ENCODE assay signal across 21 cellular contexts in genomic region chr17:72223816-72224215, GRCh38.
DNase-seq lines count a peak whose midpoint lies in the region; FAIRE-seq and TF ChIP-seq lines count a peak whose summit lies in the region.
"Had no signal": no experiment of that assay in that cellular context is flagged by ENCODE, and none has a peak within 500 bp of the region (broad histone marks: within the 10 kb centered on the region; RNA-seq: fewer than 3 reads in every experiment).

No MANE protein-coding gene starts in this region.

- no peaks in the 10 kb centered on the region for H3K4me1 Mint-ChIP-seq in Calu3 (ENCODE audit: low read depth, unreplicated experiment)
- H3K4me1 Mint-ChIP-seq: CD4-positive, CD25-positive, alpha-beta regulatory T cell; CD8-positive, alpha-beta memory T cell had no signal

- no peak overlapping the region for H2BK15ac ChIP-seq in neuronal stem cell (ENCODE audit: low read length)

- BruUV-seq in Calu3 (replicated peaks; lab: Mats Ljungman, UMichigan): no TSS peak

- H2BK12ac ChIP-seq in neuronal stem cell (ENCODE audit: low read length): peak overlapping the region; percentile 5

- H3K36me3 ChIP-seq in kidney epithelial cell (ENCODE audit: control insufficient read depth, insufficient read depth, low read length) (no peaks in the 10 kb centered on the region), neuronal stem cell (replicated peaks in 1 of 2; ENCODE audit: control insufficient read depth in 2 of 2, insufficient read depth in 2 of 2, low read length in 2 of 2) (no peaks in the 10 kb centered on the region), sigmoid colon (no peaks in the 10 kb centered on the region)
- H3K36me3 ChIP-seq: BE2C had no signal

- no peak overlapping the region for H2BK120ac ChIP-seq in neuronal stem cell (ENCODE audit: low read depth, low read length)

- no peak overlapping the region for H3K23ac ChIP-seq in neuronal stem cell (ENCODE audit: low read depth, low read length, poor library complexity)

- no peaks in the 10 kb centered on the region for H3K9me3 ChIP-seq in neuronal stem cell (replicated peaks in 1 of 2; ENCODE audit: control insufficient read depth in 2 of 2, insufficient read depth in 1 of 2, low read depth in 1 of 2, low read length in 2 of 2)
- no peaks in the 10 kb centered on the region for H3K9me3 ChIP-seq in sigmoid colon
- H3K9me3 ChIP-seq: BE2C had no signal

- intact Hi-C loops in sigmoid colon (cut with DNase I) (no loop called here), Calu3 (cut with micrococcal nuclease; ENCODE audit: unreplicated experiment) (no loop called here)

- no peak overlapping the region for H3K9ac ChIP-seq in neuronal stem cell (ENCODE audit: low read depth, low read length, poor library complexity)

- H4K8ac ChIP-seq in neuronal stem cell (ENCODE audit: low read depth, low read length): no peak overlapping the region

- no peaks in the 10 kb centered on the region for H3K79me1 ChIP-seq in neuronal stem cell (ENCODE audit: low read depth, low read length)

- H3K18ac ChIP-seq in neuronal stem cell (ENCODE audit: low read length): no peak overlapping the region

- H2AFZ ChIP-seq in neuronal stem cell (ENCODE audit: low read length): no peak overlapping the region
- H2AFZ ChIP-seq: GM23338 had no signal

- H4K91ac ChIP-seq in neuronal stem cell (ENCODE audit: low read depth, low read length, poor library complexity): no peak overlapping the region

- no peak for TF ChIP-seq CTCF in kidney epithelial cell (IDR thresholded peaks at IDR 0.05; ENCODE audit: insufficient read depth, low read length, poor library complexity, severe bottlenecking)
- no peak for TF ChIP-seq CTCF in sigmoid colon (IDR thresholded peaks at IDR 0.05)
- no peak for TF ChIP-seq CTCF in Calu3 (IDR thresholded peaks at IDR 0.05; ENCODE audit: unreplicated experiment)

- peaks cover 2 to 18% of the 10 kb centered on the region in 2 donors for H3K4me1 ChIP-seq in neuronal stem cell (ENCODE audit: control insufficient read depth in 2 of 2, insufficient read depth in 1 of 2, low read depth in 1 of 2, low read length in 2 of 2)
- peaks cover 0 to 7% (median 4%) of the 10 kb centered on the region in 4 donors for H3K4me1 ChIP-seq in sigmoid colon
- H3K4me1 ChIP-seq: BE2C had no signal

- FAIRE-seq in RCC 7860 (lab: Jason Lieb, UNC): peak; percentile 83
- FAIRE-seq: GM12892, GM18507 had no signal

- H3K27ac Mint-ChIP-seq in Calu3 (ENCODE audit: unreplicated experiment): no peak overlapping the region
- H3K27ac Mint-ChIP-seq: CD4-positive, CD25-positive, alpha-beta regulatory T cell; CD8-positive, alpha-beta memory T cell; GM23338; HFFc6 had no signal

- no CpG with 5 or more reads among the region's 10 CpGs for WGBS in neuronal stem cell (ENCODE audit: extremely low coverage in 2 of 2, insufficient read length in 2 of 2, insufficient replicate concordance in 1 of 2), 2 donors
- 94 to 97% methylated on average over 10 of the region's 10 CpGs for WGBS in sigmoid colon, 2 donors

- H3K27me3 ChIP-seq in kidney epithelial cell (ENCODE audit: control insufficient read depth, insufficient read depth, low read length) (peaks cover 19% of the 10 kb centered on the region), neuronal stem cell (ENCODE audit: control insufficient read depth in 3 of 3, insufficient read depth in 3 of 3, low read depth in 1 of 3, low read length in 3 of 3) (peaks cover 0 to 24% (median 0%) of the 10 kb centered on the region in 3 experiments), sigmoid colon (peaks cover 0 to 22% (median 19%) of the 10 kb centered on the region in 3 donors)
- H3K27me3 ChIP-seq: BE2C had no signal

- H3K4me2 ChIP-seq in neuronal stem cell (ENCODE audit: insufficient read depth, low read length, poor library complexity, severe bottlenecking): no peak overlapping the region

- TF ChIP-seq POLR2A in sigmoid colon (IDR thresholded peaks at IDR 0.05): no peak

- peak overlapping the region; percentile 10 for H2AK5ac ChIP-seq in neuronal stem cell (ENCODE audit: low read depth, low read length)

- CTCF ChIA-PET in Calu3 (lab: Charles Lee): no interaction called here

- DNase-seq in HK-2 (ENCODE audit: unreplicated experiment) (peak; percentile 42), RCC 7860 (ENCODE audit: low spot score) (peak; percentile 65), kidney epithelial cell (ENCODE audit: low read depth) (peak; percentile 41), neuronal stem cell (ENCODE audit: low spot score) (no peak), sigmoid colon (no peak), Calu3 (no peak), HPDE6-E6E7 (ENCODE audit: extremely low spot score) (no peak)
- DNase-seq in stimulated activated CD4-positive, alpha-beta T cell treated with anti-CD3 and anti-CD28 coated beads, Interleukin-4, amount 100 ng/mL, for 1 hour: no peak
- DNase-seq: BE2C; C1 segment of cervical spinal cord; CD4-positive, CD25-positive, alpha-beta regulatory T cell; CD8-positive, alpha-beta memory T cell; COR-L47; DMS153; DMS79; GDM1; H7; HFFc6 had no signal

- H3K36me3 Mint-ChIP-seq in Calu3 (ENCODE audit: insufficient read depth, unreplicated experiment): no peaks in the 10 kb centered on the region
- H3K36me3 Mint-ChIP-seq: CD4-positive, CD25-positive, alpha-beta regulatory T cell; CD8-positive, alpha-beta memory T cell had no signal

- H2BK5ac ChIP-seq in neuronal stem cell (ENCODE audit: low read length): no peak overlapping the region

- H3K4me3 ChIP-seq in kidney epithelial cell (ENCODE audit: low read depth, low read length) (no peak overlapping the region), neuronal stem cell (ENCODE audit: low read length in 2 of 2) (no peak overlapping the region), sigmoid colon (no peak overlapping the region)
- H3K4me3 ChIP-seq: GM23338 had no signal

- H3K27ac ChIP-seq in neuronal stem cell (replicated peaks; ENCODE audit: low read length): no peak overlapping the region
- H3K27ac ChIP-seq in sigmoid colon: no peak overlapping the region

- H3K4ac ChIP-seq in neuronal stem cell (ENCODE audit: low read length): no peak overlapping the region

- H3K14ac ChIP-seq in neuronal stem cell (ENCODE audit: low read length): no peak overlapping the region

- no peaks in the 10 kb centered on the region for H3K27me3 Mint-ChIP-seq in Calu3 (ENCODE audit: unreplicated experiment)

- TF ChIP-seq EP300 in sigmoid colon (IDR thresholded peaks at IDR 0.05): no peak

- H3K9me3 Mint-ChIP-seq in Calu3 (ENCODE audit: low read depth, unreplicated experiment): peaks cover 3% of the 10 kb centered on the region
- H3K9me3 Mint-ChIP-seq: GM23338, HFFc6 had no signal

- H3K4me3 Mint-ChIP-seq in Calu3 (ENCODE audit: low read depth, unreplicated experiment): no peak overlapping the region
- H3K4me3 Mint-ChIP-seq: CD4-positive, CD25-positive, alpha-beta regulatory T cell; CD8-positive, alpha-beta memory T cell; GM23338; HFFc6 had no signal

Comparison
In these comparisons a context has a peak if more than half of its experiments do, and no peak if none do; other contexts are left out.
1. DNase-seq: peak in HK-2 (single experiment), RCC 7860 (single experiment) and kidney epithelial cell (single experiment); none in neuronal stem cell (single experiment), sigmoid colon (single experiment), Calu3 (single experiment), stimulated activated CD4-positive, alpha-beta T cell treated with anti-CD3 and anti-CD28 coated beads, Interleukin-4, amount 100 ng/mL, for 1 hour (single experiment) and HPDE6-E6E7 (single experiment).